Comparison of ENCODE assay signal across 19 cellular contexts in the genomic region with DNA sequence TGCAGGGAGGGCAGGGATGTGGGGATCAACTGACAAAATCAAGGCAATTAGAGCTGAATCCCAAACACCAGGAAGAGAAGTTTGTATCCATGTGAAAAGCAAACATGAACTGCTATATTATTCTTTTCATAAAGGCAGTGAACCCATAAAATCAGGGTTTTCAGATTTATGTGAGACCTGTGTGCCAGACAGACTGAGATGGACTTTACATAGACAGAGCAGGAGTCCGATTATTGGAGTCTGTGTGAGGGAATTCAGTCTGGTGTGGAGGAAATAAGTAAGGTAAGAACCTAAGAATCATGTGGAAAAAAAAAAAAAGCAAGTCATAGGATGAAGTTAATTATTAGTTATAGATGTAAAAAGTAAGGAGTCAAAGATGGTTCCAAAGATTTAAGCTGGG. TPM values are rescaled to one million over a fixed set of nuclear protein-coding genes. Genes with fewer than 3 reads are reported as not detected.
DNase-seq lines count a peak whose midpoint lies in the region; ATAC-seq, FAIRE-seq and TF ChIP-seq lines count a peak whose summit lies in the region.
"Had no signal": no experiment of that assay in that cellular context is flagged by ENCODE, and none has a peak within 500 bp of the region (broad histone marks: within the 10 kb centered on the region; RNA-seq: fewer than 3 reads in every experiment).

No MANE protein-coding gene starts in this region.

- peaks cover 14% of the 10 kb centered on the region for H3K36me3 Mint-ChIP-seq in activated naive CD4-positive, alpha-beta T cell treated with anti-CD3 and anti-CD28 coated beads, Interleukin-2, amount 50 U/mL, for 24 hours
- peaks cover 0 to 17% of the 10 kb centered on the region in 2 donors for H3K36me3 Mint-ChIP-seq in activated naive CD4-positive, alpha-beta T cell treated with anti-CD3 and anti-CD28 coated beads, Interleukin-2, amount 50 U/mL, for 72 hours
- peaks cover 79% of the 10 kb centered on the region for H3K36me3 Mint-ChIP-seq in activated CD8-positive, alpha-beta T cell treated with anti-CD3 and anti-CD28 coated beads, Interleukin-2, amount 10 ng/mL, durations not matched to agents 7 days and 5 days (ENCODE audit: low read depth)

- H3K9me3 ChIP-seq in mucosa of descending colon: no peaks in the 10 kb centered on the region
- H3K9me3 ChIP-seq in transverse colon: no peaks in the 10 kb centered on the region
- no peaks in the 10 kb centered on the region for H3K9me3 ChIP-seq in body of pancreas
- no peaks in the 10 kb centered on the region for H3K9me3 ChIP-seq in small intestine (ENCODE audit: control insufficient read depth, low read depth)
- H3K9me3 ChIP-seq: BLaER1 had no signal

- CTCF ChIA-PET in activated CD8-positive, alpha-beta T cell treated with anti-CD3 and anti-CD28 coated beads, Interleukin-2, amount 10 ng/mL, durations not matched to agents 7 days and 5 days (lab: Charles Lee): interaction anchor here (0.9 to 4.8 kb wide), 8 partner anchors 9 to 55 kb away, joined by 3 to 23 read pairs (median 8); partner anchors contain the start of gene GNPTAB

- H3K4me3 ChIP-seq in mucosa of descending colon: no peak overlapping the region
- no peak overlapping the region for H3K4me3 ChIP-seq in transverse colon
- H3K4me3 ChIP-seq in body of pancreas: no peak overlapping the region
- no peak overlapping the region for H3K4me3 ChIP-seq in small intestine (ENCODE audit: low read depth in 1 of 2, low read length in 2 of 2)
- H3K4me3 ChIP-seq: BLaER1 had no signal

- no peak overlapping the region for H3K4me3 Mint-ChIP-seq in activated naive CD4-positive, alpha-beta T cell treated with anti-CD3 and anti-CD28 coated beads, Interleukin-2, amount 50 U/mL, for 24 hours
- H3K4me3 Mint-ChIP-seq in activated CD8-positive, alpha-beta T cell treated with anti-CD3 and anti-CD28 coated beads, Interleukin-2, amount 10 ng/mL, durations not matched to agents 7 days and 5 days: no peak overlapping the region

- POLR2A ChIA-PET in activated CD8-positive, alpha-beta T cell treated with anti-CD3 and anti-CD28 coated beads, Interleukin-2, amount 10 ng/mL, durations not matched to agents 7 days and 5 days (lab: Charles Lee): interaction anchor here (1.1 to 1.4 kb wide), 3 partner anchors 39 to 46 kb away, joined by 3 to 6 read pairs (median 3); partner anchors contain the start of gene GNPTAB

- TF ChIP-seq POLR2A in transverse colon (IDR thresholded peaks at IDR 0.05) (no peak), body of pancreas (IDR thresholded peaks at IDR 0.05) (no peak)

- ATAC-seq in activated naive CD4-positive, alpha-beta T cell treated with anti-CD3 and anti-CD28 coated beads, Interleukin-2, amount 50 U/mL, for 72 hours: no peak
- no peak for ATAC-seq in activated CD8-positive, alpha-beta T cell treated with anti-CD3 and anti-CD28 coated beads, Interleukin-2, amount 10 ng/mL, durations not matched to agents 7 days and 5 days
- ATAC-seq in mucosa of descending colon (peak; percentile 86), body of pancreas (no peak)

- TF ChIP-seq CTCF in mucosa of descending colon (IDR thresholded peaks at IDR 0.05): no peak
- TF ChIP-seq CTCF in transverse colon (IDR thresholded peaks at IDR 0.05): no peak
- no peak for TF ChIP-seq CTCF in body of pancreas (IDR thresholded peaks at IDR 0.05)
- TF ChIP-seq CTCF in GM10266 (IDR thresholded peaks at IDR 0.05; ENCODE audit: control insufficient read depth, insufficient read depth, low read depth, missing control alignments): no peak

- TF ChIP-seq EP300 in transverse colon (IDR thresholded peaks at IDR 0.05; ENCODE audit: low read depth): no peak

- no peak for FAIRE-seq in small intestine (lab: Jason Lieb, UNC)
- FAIRE-seq: RCC 7860 had no signal

- no peaks in the 10 kb centered on the region for H3K9me3 Mint-ChIP-seq in activated naive CD4-positive, alpha-beta T cell treated with anti-CD3 and anti-CD28 coated beads, Interleukin-2, amount 50 U/mL, for 24 hours
- no peaks in the 10 kb centered on the region for H3K9me3 Mint-ChIP-seq in activated naive CD4-positive, alpha-beta T cell treated with anti-CD3 and anti-CD28 coated beads, Interleukin-2, amount 50 U/mL, for 72 hours
- no peaks in the 10 kb centered on the region for H3K9me3 Mint-ChIP-seq in activated CD8-positive, alpha-beta T cell treated with anti-CD3 and anti-CD28 coated beads, Interleukin-2, amount 10 ng/mL, durations not matched to agents 7 days and 5 days (ENCODE audit: insufficient read depth)

- no peaks in the 10 kb centered on the region for H3K4me1 Mint-ChIP-seq in activated naive CD4-positive, alpha-beta T cell treated with anti-CD3 and anti-CD28 coated beads, Interleukin-2, amount 50 U/mL, for 24 hours
- peaks cover 41% of the 10 kb centered on the region for H3K4me1 Mint-ChIP-seq in activated CD8-positive, alpha-beta T cell treated with anti-CD3 and anti-CD28 coated beads, Interleukin-2, amount 10 ng/mL, durations not matched to agents 7 days and 5 days (ENCODE audit: low read depth)

- H3K36me3 ChIP-seq in mucosa of descending colon (ENCODE audit: low read depth) (no peaks in the 10 kb centered on the region), transverse colon (peaks cover 0 to 11% (median 1%) of the 10 kb centered on the region in 4 donors), body of pancreas (replicated peaks in 1 of 2; ENCODE audit: insufficient read depth in 1 of 2, low read depth in 2 of 2) (no peaks in the 10 kb centered on the region), small intestine (ENCODE audit: control insufficient read depth in 2 of 2, insufficient read depth in 2 of 2, low read length in 2 of 2) (peaks cover 0 to 8% of the 10 kb centered on the region in 2 donors)

- no peaks in the 10 kb centered on the region for H3K27me3 ChIP-seq in transverse colon
- no peaks in the 10 kb centered on the region for H3K27me3 ChIP-seq in body of pancreas
- H3K27me3 ChIP-seq in small intestine (ENCODE audit: control insufficient read depth in 2 of 2, insufficient read depth in 2 of 2, low read length in 2 of 2): no peaks in the 10 kb centered on the region
- H3K27me3 ChIP-seq: BLaER1 had no signal

- H3K27me3 Mint-ChIP-seq in activated naive CD4-positive, alpha-beta T cell treated with anti-CD3 and anti-CD28 coated beads, Interleukin-2, amount 50 U/mL, for 24 hours: no peaks in the 10 kb centered on the region
- H3K27me3 Mint-ChIP-seq in activated CD8-positive, alpha-beta T cell treated with anti-CD3 and anti-CD28 coated beads, Interleukin-2, amount 10 ng/mL, durations not matched to agents 7 days and 5 days (ENCODE audit: low read depth): no peaks in the 10 kb centered on the region

- no peak for DNase-seq in activated naive CD4-positive, alpha-beta T cell treated with anti-CD3 and anti-CD28 coated beads, Interleukin-2, amount 50 U/mL, for 72 hours (ENCODE audit: low spot score in 2 of 2)
- no peak for DNase-seq in activated CD8-positive, alpha-beta T cell treated with anti-CD3 and anti-CD28 coated beads, Interleukin-2, amount 10 ng/mL, durations not matched to agents 7 days and 5 days
- DNase-seq in mucosa of descending colon (no peak), transverse colon (no peak), body of pancreas (no peak), small intestine (no peak), GM10266 (ENCODE audit: extremely low spot score) (no peak)
- DNase-seq: DMS 273 treated with DMSO at 0.1 percent for 48 hours, EL, H7, NCI-H187, NCI-H226, NCI-H524 treated with DMSO at 0.1 percent for 48 hours, SHP77 treated with DMSO at 0.1 percent for 48 hours had no signal

- 44 to 64% methylated on average over 1 of the region's 1 CpG for WGBS in transverse colon (ENCODE audit: low coverage in 1 of 2), 2 donors
- WGBS in body of pancreas, 2 donors: 95 to 100% methylated on average over 1 of the region's 1 CpG
- 83 to 90% (median 89%) methylated on average over 1 of the region's 1 CpG for WGBS in small intestine, 3 donors

- intact Hi-C loops in mucosa of descending colon (cut with DNase I, micrococcal nuclease): no loop called here
- intact Hi-C loops in transverse colon (cut with DNase I; ENCODE audit: low total_unique reads): no loop called here
- intact Hi-C loops in body of pancreas (cut with DNase I): no loop called here

- H3K27ac ChIP-seq in transverse colon (peak overlapping the region; percentile 64 to 77 (median 72)), body of pancreas (no peak overlapping the region), small intestine (ENCODE audit: low read depth in 1 of 2, low read length in 1 of 2) (no peak overlapping the region)
- H3K27ac ChIP-seq: BLaER1, HL-60 had no signal

- in situ Hi-C loops in transverse colon (cut with MboI; ENCODE audit: low pct_ligation_motif_present in 1 of 4, low pct_unique_long_range_greater_than_20kb in 1 of 4, low sequenced_read_pairs in 3 of 4): no loop called here

- H3K27ac Mint-ChIP-seq in activated naive CD4-positive, alpha-beta T cell treated with anti-CD3 and anti-CD28 coated beads, Interleukin-2, amount 50 U/mL, for 24 hours: peak overlapping the region; percentile 19
- H3K27ac Mint-ChIP-seq in activated naive CD4-positive, alpha-beta T cell treated with anti-CD3 and anti-CD28 coated beads, Interleukin-2, amount 50 U/mL, for 72 hours: no peak overlapping the region
- peak overlapping the region; percentile 71 for H3K27ac Mint-ChIP-seq in activated CD8-positive, alpha-beta T cell treated with anti-CD3 and anti-CD28 coated beads, Interleukin-2, amount 10 ng/mL, durations not matched to agents 7 days and 5 days

- H3K4me1 ChIP-seq in mucosa of descending colon (ENCODE audit: low read depth) (peaks cover 5% of the 10 kb centered on the region), transverse colon (peaks cover 4 to 40% (median 10%) of the 10 kb centered on the region in 4 donors), body of pancreas (no peaks in the 10 kb centered on the region), small intestine (ENCODE audit: control insufficient read depth in 2 of 2, insufficient read depth in 1 of 2, low read depth in 1 of 2, low read length in 1 of 2) (peaks cover 0 to 2% of the 10 kb centered on the region in 2 donors)

RNA-seq across cellular contexts. Expression of gene SYCP3, which starts 45.1 kb away (rescaled TPM):
- under 1 TPM in 1 of 2 donors, not detected in 1; 0.21 TPM for total RNA-seq in activated naive CD4-positive, alpha-beta T cell treated with anti-CD3 and anti-CD28 coated beads, Interleukin-2, amount 50 U/mL, for 72 hours
- 1 to 10 TPM; 1.7 to 2.0 TPM for total RNA-seq in activated CD8-positive, alpha-beta T cell treated with anti-CD3 and anti-CD28 coated beads, Interleukin-2, amount 10 ng/mL, durations not matched to agents 7 days and 5 days
- total RNA-seq in mucosa of descending colon (under 1 TPM in 2 of 3 donors, not detected in 1; 0.07 to 0.28 TPM), transverse colon (under 1 TPM in 1 of 4 donors, not detected in 3; 0.16 TPM), body of pancreas (under 1 TPM in 1 of 2 donors, not detected in 1; 0.26 TPM)
- polyA plus RNA-seq in small intestine: under 1 TPM in 1 of 3 donors, not detected in 2; 0.13 TPM
- total RNA-seq: A172, H7 had no signal

RNA-seq across cellular contexts. Expression of gene GNPTAB, which starts 46.4 kb away (rescaled TPM):
- total RNA-seq in activated naive CD4-positive, alpha-beta T cell treated with anti-CD3 and anti-CD28 coated beads, Interleukin-2, amount 50 U/mL, for 72 hours: 10 to 100 TPM; 22.2 to 48.0 TPM
- 100 to 1,000 TPM; 104 to 109 TPM for total RNA-seq in activated CD8-positive, alpha-beta T cell treated with anti-CD3 and anti-CD28 coated beads, Interleukin-2, amount 10 ng/mL, durations not matched to agents 7 days and 5 days
- total RNA-seq in mucosa of descending colon (100 to 1,000 TPM in 1 of 3 donors, 10 to 100 TPM in 2; 62.9 to 104 (median 88.9) TPM), transverse colon (10 to 100 TPM; 24.1 to 83.0 (median 64.5) TPM), body of pancreas (10 to 100 TPM; 15.5 to 27.2 TPM)
- polyA plus RNA-seq in small intestine: 10 to 100 TPM in 2 of 3 donors, 1 to 10 TPM in 1; 6.8 to 13.6 (median 11.6) TPM

Comparison
In these comparisons a context has a peak if more than half of its experiments do, and no peak if none do; other contexts are left out.
1. H3K27ac Mint-ChIP-seq: peak in activated naive CD4-positive, alpha-beta T cell treated with anti-CD3 and anti-CD28 coated beads, Interleukin-2, amount 50 U/mL, for 24 hours (single experiment) and activated CD8-positive, alpha-beta T cell treated with anti-CD3 and anti-CD28 coated beads, Interleukin-2, amount 10 ng/mL, durations not matched to agents 7 days and 5 days (single experiment); none in activated naive CD4-positive, alpha-beta T cell treated with anti-CD3 and anti-CD28 coated beads, Interleukin-2, amount 50 U/mL, for 72 hours (0 of 2).
2. H3K27ac ChIP-seq: peak in transverse colon (4 of 4); none in body of pancreas (0 of 4) and small intestine (0 of 2).